ENCODE assay signal across 25 cellular contexts in genomic region chrX:152025656-152026440, GRCh38. TPM values are rescaled to one million over a fixed set of nuclear protein-coding genes. Genes with fewer than 3 reads are reported as not detected.
"Had no signal": no experiment of that assay in that cellular context is flagged by ENCODE, and none has a peak within 500 bp of the region (broad histone marks: within the 10 kb centered on the region; RNA-seq: fewer than 3 reads in every experiment).

No MANE protein-coding gene starts in this region.

- H3K27ac Mint-ChIP-seq: activated B cell treated with CpG ODN at 0.5 μM for 24 hours; activated CD8-positive, alpha-beta T cell treated with anti-CD3 and anti-CD28 coated beads for 36 hours; activated naive CD8-positive, alpha-beta T cell treated with anti-CD3 and anti-CD28 coated beads, Interleukin-2, amount 50 U/mL, for 24 hours; activated T-helper 17 cell treated with anti-CD3 and anti-CD28 coated beads, Interleukin-2, amount 50 U/mL, for 72 hours; brain; effector memory CD8-positive, alpha-beta T cell; natural killer cell; T-helper 17 cell had no signal

- H3K4me1 ChIP-seq: left lung, lower lobe of right lung, tibial nerve had no signal

- H3K9me3 Mint-ChIP-seq: activated CD8-positive, alpha-beta T cell treated with anti-CD3 and anti-CD28 coated beads for 36 hours; activated T-cell treated with anti-CD3 and anti-CD28 coated beads, Interleukin-2, amount 50 U/mL, for 4 hours; activated T-helper 17 cell treated with anti-CD3 and anti-CD28 coated beads, Interleukin-2, amount 50 U/mL, for 72 hours had no signal

- H3K27me3 ChIP-seq: left lung, tibial nerve had no signal

- H3K9me3 ChIP-seq: left lung, lower lobe of right lung, tibial nerve had no signal

- H3K4me1 Mint-ChIP-seq: activated B cell treated with CpG ODN at 0.5 μM for 24 hours; activated naive CD8-positive, alpha-beta T cell treated with anti-CD3 and anti-CD28 coated beads, Interleukin-2, amount 50 U/mL, for 24 hours; activated T-helper 17 cell treated with anti-CD3 and anti-CD28 coated beads, Interleukin-2, amount 50 U/mL, for 72 hours; brain; natural killer cell; T-helper 17 cell had no signal

- H3K4me3 Mint-ChIP-seq: activated B cell treated with CpG ODN at 0.5 μM for 24 hours; activated CD8-positive, alpha-beta T cell treated with anti-CD3 and anti-CD28 coated beads for 36 hours; activated naive CD8-positive, alpha-beta T cell treated with anti-CD3 and anti-CD28 coated beads, Interleukin-2, amount 50 U/mL, for 24 hours; activated T-cell treated with anti-CD3 and anti-CD28 coated beads, Interleukin-2, amount 50 U/mL, for 4 hours; activated T-helper 17 cell treated with anti-CD3 and anti-CD28 coated beads, Interleukin-2, amount 50 U/mL, for 72 hours; brain; effector memory CD8-positive, alpha-beta T cell; natural killer cell; T-helper 17 cell had no signal

- H3K27ac ChIP-seq: left lung, lower lobe of right lung, tibial nerve had no signal

- H3K36me3 ChIP-seq: left lung, lower lobe of right lung, tibial nerve had no signal

- H3K4me3 ChIP-seq: left lung, lower lobe of right lung, tibial nerve had no signal

- H3K36me3 Mint-ChIP-seq: brain, natural killer cell had no signal

- H3K27me3 Mint-ChIP-seq: activated B cell treated with CpG ODN at 0.5 μM for 24 hours; activated CD8-positive, alpha-beta T cell treated with anti-CD3 and anti-CD28 coated beads for 36 hours; activated naive CD8-positive, alpha-beta T cell treated with anti-CD3 and anti-CD28 coated beads, Interleukin-2, amount 50 U/mL, for 24 hours; activated T-helper 17 cell treated with anti-CD3 and anti-CD28 coated beads, Interleukin-2, amount 50 U/mL, for 72 hours; brain; effector memory CD8-positive, alpha-beta T cell; T-helper 17 cell had no signal

- DNase-seq: activated B cell treated with CpG ODN at 0.5 μM for 24 hours; activated CD4-positive, alpha-beta T cell treated with anti-CD3 and anti-CD28 coated beads, Interleukin-2, amount 50 U/mL, for 1 hour; activated CD8-positive, alpha-beta T cell treated with anti-CD3 and anti-CD28 coated beads for 36 hours; activated gamma-delta T cell treated with Interleukin-2 at 50 U/mL for 16 hours; activated naive CD4-positive, alpha-beta T cell treated with anti-CD3 and anti-CD28 coated beads, Interleukin-2, amount 50 U/mL, for 16 hours; activated naive CD8-positive, alpha-beta T cell treated with anti-CD3 and anti-CD28 coated beads, Interleukin-2, amount 50 U/mL, for 24 hours; activated T-cell treated with anti-CD3 and anti-CD28 coated beads, Interleukin-2, amount 50 U/mL, for 4 hours; amygdala; caudate nucleus; cortex of kidney; effector memory CD8-positive, alpha-beta T cell; foreskin fibroblast; kidney glomerular epithelial cell; left lung; lower lobe of right lung; mesendoderm; natural killer cell; posterior cingulate gyrus; right cardiac atrium; stimulated activated CD4-positive, alpha-beta T cell treated with anti-CD3 and anti-CD28 coated beads, Interleukin-2, amount 100 ng/mL, for 48 hours; stimulated activated naive CD4-positive, alpha-beta T cell treated with Interleukin-2 at 50 U/mL for 16 hours; T-helper 17 cell had no signal

- ATAC-seq: activated CD8-positive, alpha-beta T cell treated with anti-CD3 and anti-CD28 coated beads for 36 hours; activated naive CD8-positive, alpha-beta T cell treated with anti-CD3 and anti-CD28 coated beads, Interleukin-2, amount 50 U/mL, for 24 hours; activated T-cell treated with anti-CD3 and anti-CD28 coated beads, Interleukin-2, amount 50 U/mL, for 4 hours; activated T-helper 17 cell treated with anti-CD3 and anti-CD28 coated beads, Interleukin-2, amount 50 U/mL, for 72 hours; effector memory CD8-positive, alpha-beta T cell; left lung; lower lobe of right lung; natural killer cell; right cardiac atrium; T-helper 17 cell had no signal

RNA-seq across cellular contexts. Expression of gene GABRE, which starts 51.4 kb away (rescaled TPM):
- total RNA-seq: activated B cell treated with CpG ODN at 0.5 μM for 24 hours; activated CD8-positive, alpha-beta T cell treated with anti-CD3 and anti-CD28 coated beads for 36 hours; activated T-helper 17 cell treated with anti-CD3 and anti-CD28 coated beads, Interleukin-2, amount 50 U/mL, for 72 hours; natural killer cell had no signal
